9 cellular contexts compared by ENCODE assay signal in genomic region chr4:145545538-145546224, GRCh38.
A peak's percentile ranks its signal among the peaks of the same experiment; 100 is the strongest.
DNase-seq lines count a peak whose midpoint lies in the region; ATAC-seq and TF ChIP-seq lines count a peak whose summit lies in the region.
"Had no signal": no experiment of that assay in that cellular context is flagged by ENCODE, and none has a peak within 500 bp of the region (broad histone marks: within the 10 kb centered on the region; RNA-seq: fewer than 3 reads in every experiment).

No MANE protein-coding gene starts in this region.

- no peak overlapping the region for H3K27ac Mint-ChIP-seq in CD8-positive, alpha-beta memory T cell

- peaks cover 0 to 15% of the 10 kb centered on the region in 2 donors for H3K27me3 Mint-ChIP-seq in CD8-positive, alpha-beta memory T cell

- no peak for ATAC-seq in HG02884 (IDR thresholded peaks at IDR 0.05; ENCODE audit: unreplicated experiment)

- POLR2A ChIA-PET in CD8-positive, alpha-beta memory T cell (lab: Charles Lee) = no interaction called here

- peak; percentile 83 for DNase-seq in AG09319 (ENCODE audit: extremely low read depth, low read depth)
- peak; percentile 70 for DNase-seq in HT-29 (ENCODE audit: low spot score)
- DNase-seq in cardiac fibroblast (ENCODE audit: low read depth in 2 of 2) = peak; percentile 93 to 97
- DNase-seq in CD8-positive, alpha-beta memory T cell = no peak
- no peak for DNase-seq in effector CD4-positive, alpha-beta T cell
- DNase-seq in stimulated activated CD4-positive, alpha-beta T cell treated with anti-CD3 and anti-CD28 coated beads, Interleukin-4, amount 100 ng/mL, for 4 hours = no peak

- H3K27me3 ChIP-seq in CD8-positive, alpha-beta memory T cell (ENCODE audit: insufficient read depth, low read length, poor library complexity, severe bottlenecking) = no peaks in the 10 kb centered on the region

- no peak overlapping the region for H3K4me3 ChIP-seq in cardiac fibroblast (replicated peaks in 1 of 2; ENCODE audit: low read depth in 2 of 2, low read length in 2 of 2)
- H3K4me3 ChIP-seq in mesodermal cell (ENCODE audit: extremely low read depth, insufficient read depth, low read length, poor library complexity, severe bottlenecking) = no peak overlapping the region
- no peak overlapping the region for H3K4me3 ChIP-seq in CD8-positive, alpha-beta memory T cell (ENCODE audit: low read length)

- no peaks in the 10 kb centered on the region for H3K4me1 Mint-ChIP-seq in CD8-positive, alpha-beta memory T cell

- H3K4me1 ChIP-seq in mesodermal cell (ENCODE audit: control insufficient read depth, insufficient read depth, low read length, poor library complexity, severe bottlenecking) = peaks cover 17% of the 10 kb centered on the region
- H3K4me1 ChIP-seq in CD8-positive, alpha-beta memory T cell (ENCODE audit: insufficient read depth, low read length) = no peaks in the 10 kb centered on the region

- H3K4me3 Mint-ChIP-seq in CD8-positive, alpha-beta memory T cell = no peak overlapping the region

- no peaks in the 10 kb centered on the region for H3K36me3 Mint-ChIP-seq in CD8-positive, alpha-beta memory T cell

- H3K36me3 ChIP-seq in mesodermal cell (ENCODE audit: control insufficient read depth, insufficient read depth, low read length) = peaks cover 44% of the 10 kb centered on the region
- no peaks in the 10 kb centered on the region for H3K36me3 ChIP-seq in CD8-positive, alpha-beta memory T cell (ENCODE audit: insufficient read depth, low read length)

- no peak for TF ChIP-seq CTCF in AG09319 (IDR thresholded peaks at IDR 0.05; ENCODE audit: low read depth, low read length)
- no peak for TF ChIP-seq CTCF in cardiac fibroblast (IDR thresholded peaks at IDR 0.05; ENCODE audit: low read depth, low read length)

- H3K9me3 ChIP-seq in mesodermal cell (ENCODE audit: control insufficient read depth, low read length) = no peaks in the 10 kb centered on the region
- no peaks in the 10 kb centered on the region for H3K9me3 ChIP-seq in CD8-positive, alpha-beta memory T cell (ENCODE audit: low read length)

- no peaks in the 10 kb centered on the region for H3K9me3 Mint-ChIP-seq in CD8-positive, alpha-beta memory T cell

- H3K27ac ChIP-seq in mesodermal cell (ENCODE audit: low read depth, low read length, severe bottlenecking) = peak overlapping the region; percentile 54
- H3K27ac ChIP-seq in CD8-positive, alpha-beta memory T cell (ENCODE audit: low read depth, low read length) = no peak overlapping the region
- H3K27ac ChIP-seq: KMS-11 had no signal

- CTCF ChIA-PET in CD8-positive, alpha-beta memory T cell (lab: Charles Lee) = no interaction called here

Comparison
In these comparisons a context has a peak if more than half of its experiments do, and no peak if none do; other contexts are left out.
1. DNase-seq: peak in AG09319 (single experiment), HT-29 (single experiment) and cardiac fibroblast (2 of 2); none in CD8-positive, alpha-beta memory T cell (0 of 5), effector CD4-positive, alpha-beta T cell (single experiment) and stimulated activated CD4-positive, alpha-beta T cell treated with anti-CD3 and anti-CD28 coated beads, Interleukin-4, amount 100 ng/mL, for 4 hours (0 of 2).